24 cellular contexts compared by ENCODE assay signal in genomic region chr16:53598513-53599266, GRCh38.
"Had no signal": no experiment of that assay in that cellular context is flagged by ENCODE, and none has a peak within 500 bp of the region (broad histone marks: within the 10 kb centered on the region; RNA-seq: fewer than 3 reads in every experiment).

No MANE protein-coding gene starts in this region.

- H3K27me3 Mint-ChIP-seq: activated naive CD8-positive, alpha-beta T cell; central memory CD8-positive, alpha-beta T cell; effector memory CD8-positive, alpha-beta T cell; progenitor cell of endocrine pancreas had no signal

- H3K4me1 ChIP-seq: adrenal gland, ascending aorta, gastrocnemius medialis, left ventricle myocardium inferior, right atrium auricular region, tibial artery had no signal

- H3K27ac ChIP-seq: adrenal gland, ascending aorta, epithelial cell of prostate, gastrocnemius medialis, left ventricle myocardium inferior, right atrium auricular region, tibial artery had no signal

- H3K36me3 ChIP-seq: adrenal gland, gastrocnemius medialis, left ventricle myocardium inferior, right atrium auricular region had no signal

- H3K9me3 Mint-ChIP-seq: activated T-helper 17 cell treated with anti-CD3 and anti-CD28 coated beads, Interleukin-2, amount 50 U/mL, for 72 hours had no signal

- DNase-seq: activated CD4-positive, alpha-beta T cell treated with anti-CD3 and anti-CD28 coated beads for 1 hour; activated naive CD4-positive, alpha-beta T cell; activated T-cell treated with anti-CD3 and anti-CD28 coated beads, Interleukin-2, amount 50 U/mL, for 1 hour; adrenal gland; dorsolateral prefrontal cortex; effector memory CD8-positive, alpha-beta T cell; gastrocnemius medialis; head of caudate nucleus; hypothalamus; left ventricle myocardium inferior; naive thymus-derived CD8-positive, alpha-beta T cell; stimulated activated CD4-positive, alpha-beta T cell treated with anti-CD3 and anti-CD28 coated beads, Interleukin-4, amount 100 ng/mL, for 24 hours; stimulated activated naive CD4-positive, alpha-beta T cell treated with Interleukin-2 at 50 U/mL for 16 hours; T-helper 9 cell; tibial artery had no signal

- H3K4me1 Mint-ChIP-seq: activated T-helper 17 cell treated with anti-CD3 and anti-CD28 coated beads, Interleukin-2, amount 50 U/mL, for 72 hours; central memory CD8-positive, alpha-beta T cell; naive thymus-derived CD8-positive, alpha-beta T cell had no signal

- FAIRE-seq: colon had no signal

- H3K27me3 ChIP-seq: adrenal gland, ascending aorta, dorsolateral prefrontal cortex, gastrocnemius medialis, right atrium auricular region, tibial artery had no signal

- H3K27ac Mint-ChIP-seq: activated naive CD8-positive, alpha-beta T cell; activated T-helper 17 cell treated with anti-CD3 and anti-CD28 coated beads, Interleukin-2, amount 50 U/mL, for 72 hours; effector memory CD8-positive, alpha-beta T cell; mesothelial cell of epicardium; naive thymus-derived CD8-positive, alpha-beta T cell; progenitor cell of endocrine pancreas had no signal

- H3K4me3 ChIP-seq: adrenal gland, ascending aorta, dorsolateral prefrontal cortex, gastrocnemius medialis, left ventricle myocardium inferior, right atrium auricular region, tibial artery had no signal

- H3K4me3 Mint-ChIP-seq: activated naive CD8-positive, alpha-beta T cell; activated T-helper 17 cell treated with anti-CD3 and anti-CD28 coated beads, Interleukin-2, amount 50 U/mL, for 72 hours; central memory CD8-positive, alpha-beta T cell; effector memory CD8-positive, alpha-beta T cell; mesothelial cell of epicardium; naive thymus-derived CD8-positive, alpha-beta T cell had no signal

- H3K9me3 ChIP-seq: adrenal gland, gastrocnemius medialis had no signal

- ATAC-seq: activated T-helper 17 cell treated with anti-CD3 and anti-CD28 coated beads, Interleukin-2, amount 50 U/mL, for 72 hours; effector memory CD8-positive, alpha-beta T cell; gastrocnemius medialis; naive thymus-derived CD8-positive, alpha-beta T cell had no signal
